In genomic region chr9:136347472-136348256, GRCh38 we compare ENCODE assay signal across 12 cellular contexts.
"Had no signal": no experiment of that assay in that cellular context is flagged by ENCODE, and none has a peak within 500 bp of the region (broad histone marks: within the 10 kb centered on the region; RNA-seq: fewer than 3 reads in every experiment).

No MANE protein-coding gene starts in this region.

- H3K4me1 ChIP-seq: right lobe of liver had no signal

- H3K27ac ChIP-seq: right lobe of liver had no signal

- H3K36me3 Mint-ChIP-seq: brain, mesothelial cell of epicardium had no signal

- H3K4me3 ChIP-seq: right lobe of liver had no signal

- H3K9me3 Mint-ChIP-seq: activated T-helper 17 cell treated with anti-CD3 and anti-CD28 coated beads, Interleukin-2, amount 50 U/mL, for 72 hours; brain; mesothelial cell of epicardium; stimulated activated naive CD8-positive, alpha-beta T cell treated with anti-CD3 and anti-CD28 coated beads, Interleukin-15, Interleukin-2, amounts not matched to agents 100 ng/mL and 50 ng/mL, for 24 hours had no signal

- H3K4me3 Mint-ChIP-seq: activated T-helper 17 cell treated with anti-CD3 and anti-CD28 coated beads, Interleukin-2, amount 50 U/mL, for 72 hours; brain; mesothelial cell of epicardium; stimulated activated naive CD8-positive, alpha-beta T cell treated with anti-CD3 and anti-CD28 coated beads, Interleukin-15, Interleukin-2, amounts not matched to agents 100 ng/mL and 50 ng/mL, for 24 hours had no signal

- H3K9me3 ChIP-seq: right lobe of liver had no signal

- H3K27me3 ChIP-seq: dorsolateral prefrontal cortex, right lobe of liver had no signal

- DNase-seq: activated CD4-positive, alpha-beta T cell treated with anti-CD3 and anti-CD28 coated beads for 48 hours; activated naive CD4-positive, alpha-beta T cell treated with anti-CD3 and anti-CD28 coated beads, Interleukin-2, amount 50 U/mL, for 16 hours; right lobe of liver; stimulated activated CD4-positive, alpha-beta T cell treated with anti-CD3 and anti-CD28 coated beads, Interleukin-2, amount 100 ng/mL, for 24 hours; T-helper 9 cell had no signal

- H3K27me3 Mint-ChIP-seq: activated T-helper 17 cell treated with anti-CD3 and anti-CD28 coated beads, Interleukin-2, amount 50 U/mL, for 72 hours; brain; progenitor cell of endocrine pancreas; stimulated activated naive CD8-positive, alpha-beta T cell treated with anti-CD3 and anti-CD28 coated beads, Interleukin-15, Interleukin-2, amounts not matched to agents 100 ng/mL and 50 ng/mL, for 24 hours had no signal

- FAIRE-seq: urothelium cell line had no signal

- H3K27ac Mint-ChIP-seq: activated T-helper 17 cell treated with anti-CD3 and anti-CD28 coated beads, Interleukin-2, amount 50 U/mL, for 72 hours; mesothelial cell of epicardium; progenitor cell of endocrine pancreas; stimulated activated naive CD8-positive, alpha-beta T cell treated with anti-CD3 and anti-CD28 coated beads, Interleukin-15, Interleukin-2, amounts not matched to agents 100 ng/mL and 50 ng/mL, for 24 hours had no signal

- H3K36me3 ChIP-seq: right lobe of liver had no signal

- ATAC-seq: activated T-helper 17 cell treated with anti-CD3 and anti-CD28 coated beads, Interleukin-2, amount 50 U/mL, for 72 hours; right lobe of liver had no signal

- H3K4me1 Mint-ChIP-seq: activated T-helper 17 cell treated with anti-CD3 and anti-CD28 coated beads, Interleukin-2, amount 50 U/mL, for 72 hours had no signal
